ENCODE assay signal across 5 cellular contexts in the genomic region with DNA sequence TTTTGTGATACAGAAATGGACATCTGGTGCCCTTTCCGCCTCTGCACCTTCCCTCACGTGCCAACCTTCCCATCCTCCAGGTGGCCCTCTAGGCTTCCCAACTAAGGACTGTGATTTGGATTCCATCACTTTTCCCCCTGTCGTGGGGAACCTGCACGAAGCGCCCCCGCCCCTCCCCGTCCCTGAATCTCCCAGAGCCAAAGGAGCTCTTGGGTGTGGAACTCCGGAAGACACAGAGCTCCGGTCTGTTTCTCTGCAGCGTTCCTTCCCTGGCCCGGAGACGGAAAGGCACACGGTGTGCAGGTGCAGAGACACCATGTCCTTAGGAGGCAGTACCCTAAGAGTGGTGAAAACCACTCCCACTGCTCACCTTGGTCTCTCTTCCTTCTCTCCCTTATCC. TPM values are rescaled to one million over a fixed set of nuclear protein-coding genes. Genes with fewer than 3 reads are reported as not detected.
"Had no signal": no experiment of that assay in that cellular context is flagged by ENCODE, and none has a peak within 500 bp of the region (broad histone marks: within the 10 kb centered on the region; RNA-seq: fewer than 3 reads in every experiment).

No MANE protein-coding gene starts in this region.

RNA-seq across cellular contexts. Expression of a gene that starts 3.8 kb away (rescaled TPM):
- total RNA-seq: ascending aorta, astrocyte, bronchial epithelial cell, cardiac septum had no signal
- polyA plus RNA-seq: cardiac muscle cell had no signal
